ENCODE assay signal across 12 cellular contexts in the genomic region with DNA sequence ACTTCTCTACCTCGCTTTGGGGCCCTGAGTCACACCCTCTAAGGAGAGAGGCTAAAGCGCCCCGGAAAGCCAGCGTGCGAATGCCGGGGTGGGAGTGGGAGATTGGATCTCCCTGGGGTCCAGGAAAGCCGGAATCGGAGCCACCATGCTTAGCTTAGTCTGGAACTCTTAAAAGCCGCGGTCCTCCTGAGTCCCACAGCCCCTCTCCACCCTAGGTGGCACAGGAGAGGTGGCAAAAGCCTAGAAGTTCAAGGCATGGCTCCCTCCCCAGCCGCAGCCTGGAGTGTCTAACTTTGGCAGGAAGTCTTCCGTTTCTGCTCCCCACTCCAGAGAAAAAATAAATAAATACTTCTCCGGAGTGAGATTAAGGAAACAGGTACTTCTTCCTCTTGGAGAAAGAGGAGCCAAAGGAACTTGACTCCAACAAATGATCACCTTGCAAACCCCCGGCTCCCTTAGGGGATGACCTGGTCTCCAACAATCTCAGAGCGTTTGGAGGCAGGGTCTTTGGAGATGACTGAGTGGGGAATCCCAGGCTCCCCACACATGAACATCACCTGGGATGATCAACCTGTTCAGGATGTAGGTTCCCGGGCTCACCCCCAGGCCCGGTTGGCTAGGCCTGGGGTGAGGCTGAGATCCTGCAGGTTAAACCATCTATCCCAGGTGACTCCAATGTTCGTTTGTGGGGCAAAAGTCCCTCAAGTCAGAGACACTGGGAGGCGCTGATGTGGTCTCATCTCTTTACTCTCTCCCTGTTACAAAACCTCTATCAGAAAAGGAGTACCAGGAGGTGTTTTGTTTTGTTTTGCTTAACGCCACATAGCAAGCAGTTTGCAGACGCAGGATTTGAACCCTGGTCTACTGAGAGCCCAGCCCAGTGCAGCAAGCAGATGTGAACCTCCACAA. TPM values are rescaled to one million over a fixed set of nuclear protein-coding genes. Genes with fewer than 3 reads are reported as not detected.
DNase-seq lines count a peak whose midpoint lies in the region; ATAC-seq, FAIRE-seq and TF ChIP-seq lines count a peak whose summit lies in the region.
"Had no signal": no experiment of that assay in that cellular context is flagged by ENCODE, and none has a peak within 500 bp of the region (broad histone marks: within the 10 kb centered on the region; RNA-seq: fewer than 3 reads in every experiment).

No MANE protein-coding gene starts in this region.

- peak overlapping the region; percentile 87 for H3K4me3 Mint-ChIP-seq in T-helper 1 cell treated with Interleukin-12 subunit alpha and Interleukin-12 subunit beta and Interleukin-4 antibody, amounts not matched to agents 30 μg/mL and 1 μg/mL, for 36 hours
- H3K4me3 Mint-ChIP-seq in stimulated activated naive CD8-positive, alpha-beta T cell treated with anti-CD3 and anti-CD28 coated beads, Interleukin-15, amount 100 ng/mL, for 72 hours, result peak overlapping the region; percentile 90 to 92

- peaks cover 3 to 15% (median 5%) of the 10 kb centered on the region in 4 donors for H3K4me1 ChIP-seq in Peyer's patch

- H3K9me3 Mint-ChIP-seq in T-helper 1 cell treated with Interleukin-12 subunit alpha and Interleukin-12 subunit beta and Interleukin-4 antibody, amounts not matched to agents 30 μg/mL and 1 μg/mL, for 36 hours, result no peaks in the 10 kb centered on the region
- no peaks in the 10 kb centered on the region for H3K9me3 Mint-ChIP-seq in stimulated activated naive CD8-positive, alpha-beta T cell treated with anti-CD3 and anti-CD28 coated beads, Interleukin-15, amount 100 ng/mL, for 72 hours

- H3K4me3 ChIP-seq in Peyer's patch (peak overlapping the region; percentile 50 to 67 (median 58)), iPS-18c (ENCODE audit: insufficient read depth, low read depth, low read length) (peak overlapping the region; percentile 43; the same call in 1 of the 2 replicates)
- H3K4me3 ChIP-seq: SK-N-MC had no signal

- peaks cover 18% of the 10 kb centered on the region for H3K36me3 Mint-ChIP-seq in T-helper 1 cell treated with Interleukin-12 subunit alpha and Interleukin-12 subunit beta and Interleukin-4 antibody, amounts not matched to agents 30 μg/mL and 1 μg/mL, for 36 hours (ENCODE audit: low read depth)

- H3K4me1 Mint-ChIP-seq in T-helper 1 cell treated with Interleukin-12 subunit alpha and Interleukin-12 subunit beta and Interleukin-4 antibody, amounts not matched to agents 30 μg/mL and 1 μg/mL, for 36 hours (ENCODE audit: low read depth), result peaks cover 66% of the 10 kb centered on the region
- H3K4me1 Mint-ChIP-seq in stimulated activated naive CD8-positive, alpha-beta T cell treated with anti-CD3 and anti-CD28 coated beads, Interleukin-15, amount 100 ng/mL, for 72 hours, result peaks cover 71% of the 10 kb centered on the region

- DNase-seq in T-helper 1 cell (no peak), Peyer's patch (peak in 2 of 3 donors; percentile 29 to 60), midbrain (lab: John Stamatoyannopoulos, UW) (no peak), urothelium cell line (ENCODE audit: low spot score) (no peak), GM03348 (ENCODE audit: low spot score) (no peak)
- DNase-seq in stimulated activated naive CD8-positive, alpha-beta T cell treated with anti-CD3 and anti-CD28 coated beads, Interleukin-15, amount 100 ng/mL, for 72 hours, result no peak
- DNase-seq: 8988T, amygdala, NCI-H1436 had no signal

- H3K9me3 ChIP-seq in Peyer's patch (no peaks in the 10 kb centered on the region), iPS-18c (ENCODE audit: control insufficient read depth, insufficient read depth, low read length) (no peaks in the 10 kb centered on the region)

- H3K27ac Mint-ChIP-seq in T-helper 1 cell treated with Interleukin-12 subunit alpha and Interleukin-12 subunit beta and Interleukin-4 antibody, amounts not matched to agents 30 μg/mL and 1 μg/mL, for 36 hours, result peak overlapping the region; percentile 55
- no peak overlapping the region for H3K27ac Mint-ChIP-seq in stimulated activated naive CD8-positive, alpha-beta T cell treated with anti-CD3 and anti-CD28 coated beads, Interleukin-15, amount 100 ng/mL, for 72 hours

- TF ChIP-seq CTCF in Peyer's patch (IDR thresholded peaks at IDR 0.05), result no peak

- H3K27ac ChIP-seq in Peyer's patch, result peak overlapping the region; percentile 76 to 90 (median 84)
- H3K27ac ChIP-seq: SK-N-MC had no signal

- peaks cover 20% of the 10 kb centered on the region for H3K27me3 Mint-ChIP-seq in T-helper 1 cell treated with Interleukin-12 subunit alpha and Interleukin-12 subunit beta and Interleukin-4 antibody, amounts not matched to agents 30 μg/mL and 1 μg/mL, for 36 hours (ENCODE audit: low read depth)
- H3K27me3 Mint-ChIP-seq in stimulated activated naive CD8-positive, alpha-beta T cell treated with anti-CD3 and anti-CD28 coated beads, Interleukin-15, amount 100 ng/mL, for 72 hours, result peaks cover 94% of the 10 kb centered on the region

- no peak for TF ChIP-seq POLR2A in Peyer's patch (IDR thresholded peaks at IDR 0.05)

- ATAC-seq in stimulated activated naive CD8-positive, alpha-beta T cell treated with anti-CD3 and anti-CD28 coated beads, Interleukin-15, amount 100 ng/mL, for 72 hours, result no peak

- H3K36me3 ChIP-seq in Peyer's patch, result no peaks in the 10 kb centered on the region

- FAIRE-seq in urothelium cell line (lab: Jason Lieb, UNC), result no peak

- no peaks in the 10 kb centered on the region for H3K27me3 ChIP-seq in Peyer's patch

RNA-seq across cellular contexts. Expression of gene CIITA, which starts 2.9 kb away (rescaled TPM):
- total RNA-seq in Peyer's patch, result 100 to 1,000 TPM in 1 of 4 donors, 10 to 100 TPM in 3; 27.7 to 107 (median 60.9) TPM

Comparison
In these comparisons a context has a peak if more than half of its experiments do, and no peak if none do; other contexts are left out.
1. DNase-seq: peak in Peyer's patch (2 of 3); none in T-helper 1 cell (0 of 5), stimulated activated naive CD8-positive, alpha-beta T cell treated with anti-CD3 and anti-CD28 coated beads, Interleukin-15, amount 100 ng/mL, for 72 hours (0 of 2), midbrain (single experiment), urothelium cell line (single experiment) and GM03348 (single experiment).